Comparison of ENCODE assay signal across 15 cellular contexts in the genomic region with DNA sequence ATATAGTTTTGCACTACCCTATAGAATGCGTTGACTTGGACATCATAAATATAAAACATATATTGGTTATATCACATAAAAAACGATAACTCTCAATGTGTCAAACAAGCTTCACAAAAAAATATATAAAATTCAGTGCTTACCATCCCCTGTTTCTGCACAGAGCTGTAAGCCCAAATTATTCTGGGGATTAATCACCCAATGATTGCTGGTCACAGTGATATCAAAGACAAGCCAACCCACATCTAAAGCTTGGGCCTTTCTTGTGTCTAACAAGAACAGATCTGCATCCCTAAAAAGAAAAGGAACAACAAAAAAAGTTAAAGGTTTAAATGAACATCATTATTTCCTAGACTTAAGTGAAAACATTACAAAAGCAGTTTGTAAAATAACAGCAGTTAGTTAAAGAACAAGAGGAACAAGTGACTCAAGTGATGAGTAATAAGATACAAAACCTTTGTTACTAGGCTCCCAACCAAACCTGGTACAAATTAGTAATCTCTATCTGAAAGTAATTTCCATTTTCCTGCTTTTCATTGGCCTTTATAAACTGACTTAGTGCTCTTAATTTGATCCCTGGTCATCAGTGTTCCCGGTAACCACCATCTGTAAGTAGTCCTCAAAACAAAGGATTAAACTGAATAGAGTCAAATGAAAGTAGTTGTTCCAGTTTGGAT.
A peak's percentile ranks its signal among the peaks of the same experiment; 100 is the strongest.
DNase-seq lines count a peak whose midpoint lies in the region; FAIRE-seq and TF ChIP-seq lines count a peak whose summit lies in the region.
"Had no signal": no experiment of that assay in that cellular context is flagged by ENCODE, and none has a peak within 500 bp of the region (broad histone marks: within the 10 kb centered on the region; RNA-seq: fewer than 3 reads in every experiment).

No MANE protein-coding gene starts in this region.

- H3K4me3 ChIP-seq in colonic mucosa, result no peak overlapping the region
- H3K4me3 ChIP-seq: lung, skin epidermis, testis had no signal

- no peaks in the 10 kb centered on the region for H3K9me3 ChIP-seq in colonic mucosa
- H3K9me3 ChIP-seq: testis had no signal

- DNase-seq in GM03348 (ENCODE audit: low spot score), result peak; percentile 6
- peak; percentile 69 for DNase-seq in RCC 7860 (ENCODE audit: low spot score)
- peak; percentile 18 for DNase-seq in epithelial cell of prostate (ENCODE audit: low read depth, low spot score)
- peak; percentile 95 for DNase-seq in renal cortical epithelial cell (ENCODE audit: low read depth)
- no peak for DNase-seq in anterior cingulate cortex (lab: John Stamatoyannopoulos, UW)
- no peak for DNase-seq in colonic mucosa
- DNase-seq in NCI-H2107 treated with DMSO at 0.1 percent for 48 hours (lab: John Stamatoyannopoulos, UW; ENCODE audit: unreplicated experiment), result no peak
- DNase-seq: effector CD8-positive, alpha-beta T cell; hippocampal formation; SHP77; testis had no signal

- H3K4me1 ChIP-seq in colonic mucosa, result no peaks in the 10 kb centered on the region
- H3K4me1 ChIP-seq: testis had no signal

- no peak overlapping the region for H3K9ac ChIP-seq in colonic mucosa (ENCODE audit: low read depth in 2 of 2, low read length in 2 of 2)

- H3K36me3 ChIP-seq in colonic mucosa, result no peaks in the 10 kb centered on the region

- H3K27ac ChIP-seq in epithelial cell of prostate, result no peak overlapping the region
- no peak overlapping the region for H3K27ac ChIP-seq in colonic mucosa
- H3K27ac ChIP-seq: HL-60, skin epidermis, testis had no signal

- no peak for TF ChIP-seq CTCF in colonic mucosa (IDR thresholded peaks at IDR 0.05)

- intact Hi-C loops in colonic mucosa (cut with DNase I), result no loop called here

- H3K27me3 ChIP-seq in colonic mucosa, result no peaks in the 10 kb centered on the region
- H3K27me3 ChIP-seq: testis had no signal

- FAIRE-seq in RCC 7860 (lab: Jason Lieb, UNC), result peak; percentile 52
- FAIRE-seq: TTC549 had no signal

Comparison
In these comparisons a context has a peak if more than half of its experiments do, and no peak if none do; other contexts are left out.
1. DNase-seq: peak in GM03348 (single experiment), RCC 7860 (single experiment), epithelial cell of prostate (single experiment) and renal cortical epithelial cell (single experiment); none in anterior cingulate cortex (0 of 58), colonic mucosa (single experiment) and NCI-H2107 treated with DMSO at 0.1 percent for 48 hours (single experiment).